8 cellular contexts compared by ENCODE assay signal in genomic region chr2:113248997-113249770, GRCh38. TPM values are rescaled to one million over a fixed set of nuclear protein-coding genes. Genes with fewer than 3 reads are reported as not detected.
DNase-seq lines count a peak whose midpoint lies in the region; ATAC-seq and TF ChIP-seq lines count a peak whose summit lies in the region.

No MANE protein-coding gene starts in this region.

- no peak overlapping the region for H2BK120ac ChIP-seq in trophoblast cell (ENCODE audit: insufficient read depth, low read length, poor library complexity)

- no peak overlapping the region for H4K8ac ChIP-seq in trophoblast cell (ENCODE audit: low read depth, low read length)

- no peak overlapping the region for H3K4ac ChIP-seq in trophoblast cell (ENCODE audit: low read depth, low read length)

- WGBS in trophoblast cell (ENCODE audit: extremely low coverage, insufficient coverage, insufficient read length), result no CpG with 5 or more reads among the region's 10 CpGs
- whole genome bisulfite sequencing in transverse colon (ENCODE audit: low coverage in 1 of 2), 2 donors, result 39 to 60% methylated on average over 3 to 10 of the region's 10 CpGs

- H3K4me1 ChIP-seq in trophoblast cell (ENCODE audit: control insufficient read depth in 1 of 2, insufficient read depth in 2 of 2, low read length in 2 of 2) (no peaks in the 10 kb centered on the region), transverse colon (peaks cover 0 to 4% (median 2%) of the 10 kb centered on the region in 4 donors)

- TF ChIP-seq POLR2A in transverse colon (IDR thresholded peaks at IDR 0.05), result no peak

- intact Hi-C loops in transverse colon (cut with DNase I; ENCODE audit: low total_unique reads), result loop anchor here (5.0 kb wide), 1 partner anchor 123 kb away; no protein-coding TSS in a partner anchor

- no peak overlapping the region for H3K27ac ChIP-seq in trophoblast cell (ENCODE audit: low read depth, low read length)
- H3K27ac ChIP-seq in transverse colon, result no peak overlapping the region

- no peaks in the 10 kb centered on the region for H3K79me2 ChIP-seq in trophoblast cell (ENCODE audit: control insufficient read depth, insufficient read depth, low read length, poor library complexity)

- H3K23ac ChIP-seq in trophoblast cell (ENCODE audit: low read length), result no peak overlapping the region

- H3K9ac ChIP-seq in trophoblast cell (ENCODE audit: low read length), result no peak overlapping the region

- H3K36me3 Mint-ChIP-seq in activated naive CD4-positive, alpha-beta T cell treated with anti-CD3 and anti-CD28 coated beads, Interleukin-2, amount 10 ng/mL, durations not matched to agents 7 days and 5 days, result peaks cover 11% of the 10 kb centered on the region

- H3K4me3 Mint-ChIP-seq in activated naive CD4-positive, alpha-beta T cell treated with anti-CD3 and anti-CD28 coated beads, Interleukin-2, amount 10 ng/mL, durations not matched to agents 7 days and 5 days, result no peak overlapping the region

- ATAC-seq in GM18508 (IDR thresholded peaks at IDR 0.05; ENCODE audit: insufficient read depth, unreplicated experiment), result peak; percentile 52

- H3K79me1 ChIP-seq in trophoblast cell (ENCODE audit: low read length), result no peaks in the 10 kb centered on the region

- TF ChIP-seq CTCF in LNCAP (IDR thresholded peaks at IDR 0.05) (peak; percentile 81), transverse colon (IDR thresholded peaks at IDR 0.05) (peak; percentile 90 to 95 (median 91))

- no peak overlapping the region for H4K91ac ChIP-seq in trophoblast cell (ENCODE audit: low read depth, low read length)

- H2BK12ac ChIP-seq in trophoblast cell (ENCODE audit: low read length), result no peak overlapping the region

- no peaks in the 10 kb centered on the region for H3K9me3 Mint-ChIP-seq in activated naive CD4-positive, alpha-beta T cell treated with anti-CD3 and anti-CD28 coated beads, Interleukin-2, amount 10 ng/mL, durations not matched to agents 7 days and 5 days

- no peak overlapping the region for H2BK5ac ChIP-seq in trophoblast cell (ENCODE audit: low read depth, low read length, poor library complexity)

- H3K18ac ChIP-seq in trophoblast cell (ENCODE audit: low read length), result no peak overlapping the region

- no peak overlapping the region for H3K4me3 ChIP-seq in trophoblast cell (ENCODE audit: low read depth, low read length)
- no peak overlapping the region for H3K4me3 ChIP-seq in transverse colon

- H2AK5ac ChIP-seq in trophoblast cell (ENCODE audit: low read length), result no peak overlapping the region

- H3K9me3 ChIP-seq in trophoblast cell (ENCODE audit: insufficient read depth, low read depth, low read length) (no peaks in the 10 kb centered on the region), transverse colon (no peaks in the 10 kb centered on the region)

- no peak overlapping the region for H2AFZ ChIP-seq in trophoblast cell (ENCODE audit: insufficient read depth, low read length, poor library complexity)

- H3K27me3 Mint-ChIP-seq in activated naive CD4-positive, alpha-beta T cell treated with anti-CD3 and anti-CD28 coated beads, Interleukin-2, amount 10 ng/mL, durations not matched to agents 7 days and 5 days, result no peaks in the 10 kb centered on the region

- DNase-seq in 8988T, result peak; percentile 67
- peak; percentile 45 for DNase-seq in SK-N-DZ (ENCODE audit: low spot score)
- peak; percentile 85 for DNase-seq in activated naive CD4-positive, alpha-beta T cell treated with anti-CD3 and anti-CD28 coated beads, Interleukin-2, amount 10 ng/mL, durations not matched to agents 7 days and 5 days
- peak; percentile 31 for DNase-seq in glomerular endothelial cell (ENCODE audit: extremely low read depth, low read depth, low spot score)
- DNase-seq in trophoblast cell, result peak; percentile 54 to 83
- DNase-seq in transverse colon, result peak; percentile 83

- in situ Hi-C loops in transverse colon (cut with MboI; ENCODE audit: low pct_ligation_motif_present in 1 of 4, low pct_unique_long_range_greater_than_20kb in 1 of 4, low sequenced_read_pairs in 3 of 4), result loop anchor here in 2 of 4 donors (5.0 kb wide), 1 partner anchor 123 kb away; no protein-coding TSS in a partner anchor

- H3K14ac ChIP-seq in trophoblast cell (ENCODE audit: low read length), result no peak overlapping the region

- CTCF ChIA-PET in activated naive CD4-positive, alpha-beta T cell treated with anti-CD3 and anti-CD28 coated beads, Interleukin-2, amount 10 ng/mL, durations not matched to agents 7 days and 5 days (lab: Charles Lee), result interaction anchor here (0.5 to 5.3 kb wide), 24 partner anchors 9 to 631 kb away, joined by 3 to 37 read pairs (median 6); no protein-coding TSS in a partner anchor

- H3K36me3 ChIP-seq in trophoblast cell (ENCODE audit: control insufficient read depth in 1 of 2, insufficient read depth in 2 of 2, low read length in 2 of 2) (no peaks in the 10 kb centered on the region), transverse colon (no peaks in the 10 kb centered on the region)

- H3K27ac Mint-ChIP-seq in activated naive CD4-positive, alpha-beta T cell treated with anti-CD3 and anti-CD28 coated beads, Interleukin-2, amount 10 ng/mL, durations not matched to agents 7 days and 5 days, result peak overlapping the region; percentile 93

- no peak for TF ChIP-seq EP300 in transverse colon (IDR thresholded peaks at IDR 0.05; ENCODE audit: low read depth)

- no peak overlapping the region for H3K4me2 ChIP-seq in trophoblast cell (ENCODE audit: low read length)

- H3K27me3 ChIP-seq in trophoblast cell (ENCODE audit: insufficient read depth, low read length), result no peaks in the 10 kb centered on the region
- no peaks in the 10 kb centered on the region for H3K27me3 ChIP-seq in transverse colon

- no peak overlapping the region for H4K12ac ChIP-seq in trophoblast cell (ENCODE audit: low read depth, low read length)

- peaks cover 57% of the 10 kb centered on the region for H3K4me1 Mint-ChIP-seq in activated naive CD4-positive, alpha-beta T cell treated with anti-CD3 and anti-CD28 coated beads, Interleukin-2, amount 10 ng/mL, durations not matched to agents 7 days and 5 days

RNA-seq across cellular contexts. Expression of gene PAX8, which starts 29.5 kb away (rescaled TPM):
- not detected in 2 replicates for polyA plus RNA-seq in SK-N-DZ (2014; cell fraction: cytosol; rRNA removed)
- polyA plus RNA-seq in SK-N-DZ (2014; cell fraction: nucleus; rRNA removed), result not detected in 2 replicates
- 21.9 and 30.2 TPM in 2 replicates for total RNA-seq in glomerular endothelial cell
- not detected in 2 replicates for polyA plus RNA-seq in trophoblast cell (2013)
- 10 to 100 TPM in 2 of 4 donors, 1 to 10 TPM in 2; 1.6 to 13.7 (median 8.3) TPM for total RNA-seq in transverse colon

Comparison
In these comparisons a context has a peak if more than half of its experiments do, and no peak if none do; other contexts are left out.
1. DNase-seq: peak in every context shown above with its lines; median percentile 85 in activated naive CD4-positive, alpha-beta T cell treated with anti-CD3 and anti-CD28 coated beads, Interleukin-2, amount 10 ng/mL, durations not matched to agents 7 days and 5 days; 83 in transverse colon; 68 in trophoblast cell; 67 in 8988T; 45 in SK-N-DZ; 31 in glomerular endothelial cell.